In the genomic region with DNA sequence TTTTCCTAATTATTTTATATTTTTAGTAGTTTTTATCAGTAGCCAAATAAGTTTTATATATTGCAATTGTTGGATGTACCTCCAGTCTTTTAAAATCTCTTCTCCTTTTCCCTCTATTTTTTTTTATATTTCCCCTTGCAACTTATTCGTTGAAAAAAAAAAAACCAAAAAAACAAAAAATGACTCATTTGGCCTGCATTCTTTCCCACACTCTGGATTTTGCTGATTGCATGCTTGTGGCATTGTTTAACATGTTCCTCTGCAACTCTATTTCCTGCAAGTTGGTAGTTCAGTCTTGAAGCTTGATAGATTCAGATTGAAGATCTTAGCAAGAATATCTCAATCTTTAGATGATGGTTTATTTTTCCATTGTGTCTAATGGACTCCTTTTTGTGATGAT, we compare ENCODE assay signal across 17 cellular contexts.
DNase-seq lines count a peak whose midpoint lies in the region; ATAC-seq and TF ChIP-seq lines count a peak whose summit lies in the region.
"Had no signal": no experiment of that assay in that cellular context is flagged by ENCODE, and none has a peak within 500 bp of the region (broad histone marks: within the 10 kb centered on the region; RNA-seq: fewer than 3 reads in every experiment).

No MANE protein-coding gene starts in this region.

- H2BK15ac ChIP-seq in mesenchymal stem cell (ENCODE audit: low read depth, poor library complexity, severe bottlenecking) = no peak overlapping the region

- peaks cover 28% of the 10 kb centered on the region for H3K4me1 ChIP-seq in PC-3 (ENCODE audit: insufficient read depth, low read length)
- peaks cover 13% of the 10 kb centered on the region for H3K4me1 ChIP-seq in mesenchymal stem cell (ENCODE audit: control insufficient read depth, insufficient read depth, low read depth, low read length)

- no peak overlapping the region for H2BK12ac ChIP-seq in mesenchymal stem cell (ENCODE audit: low read length in 2 of 2)

- DNase-seq in AG09319 (ENCODE audit: extremely low read depth, low read depth) (peak; percentile 78), PC-3 (peak; percentile 72), dermis blood vessel endothelial cell (peak; percentile 91), mesenchymal stem cell (peak; percentile 90), DMS114 treated with DMSO at 0.1 percent for 48 hours (lab: John Stamatoyannopoulos, UW; ENCODE audit: unreplicated experiment) (no peak), UCSD-AML1 (lab: John Stamatoyannopoulos, UW; ENCODE audit: unreplicated experiment) (no peak)
- DNase-seq in activated naive CD4-positive, alpha-beta T cell treated with anti-CD3 and anti-CD28 coated beads, Interleukin-2, amount 10 ng/mL, durations not matched to agents 7 days and 5 days = no peak
- DNase-seq: activated CD8-positive, alpha-beta memory T cell treated with anti-CD3 and anti-CD28 coated beads, Interleukin-2, amount 50 U/mL, for 48 hours; CD4-positive, alpha-beta T cell; left cardiac atrium; NCI-H1092; SHP77; stimulated activated CD4-positive, alpha-beta T cell treated with anti-CD3 and anti-CD28 coated beads, Interleukin-1b, Interleukin-23, amount 100 ng/mL, for 48 hours; stimulated activated naive CD8-positive, alpha-beta T cell treated with anti-CD3 and anti-CD28 coated beads, Interleukin-15, Interleukin-2, amounts not matched to agents 100 U/mL and 50 U/mL, for 24 hours had no signal

- intact Hi-C loops in PC-3 (cut with micrococcal nuclease) = no loop called here

- no peak overlapping the region for H3K23ac ChIP-seq in mesenchymal stem cell (ENCODE audit: low read length in 2 of 2)

- H3K9ac ChIP-seq in PC-3 (ENCODE audit: low read length) (peak overlapping the region; percentile 4; the same call in 1 of the 2 replicates), mesenchymal stem cell (ENCODE audit: low read length) (no peak overlapping the region)

- CTCF ChIA-PET in PC-3 (lab: Charles Lee) = no interaction called here
- CTCF ChIA-PET in activated naive CD4-positive, alpha-beta T cell treated with anti-CD3 and anti-CD28 coated beads, Interleukin-2, amount 10 ng/mL, durations not matched to agents 7 days and 5 days (lab: Charles Lee) = no interaction called here

- WGBS in mesenchymal stem cell = 0% methylated on average over 1 of the region's 1 CpG

- H3K4me3 ChIP-seq in PC-3 (ENCODE audit: low read length) (no peak overlapping the region), mesenchymal stem cell (ENCODE audit: insufficient read depth in 1 of 2, low read depth in 1 of 2, low read length in 2 of 2) (no peak overlapping the region)
- H3K4me3 ChIP-seq: ascending aorta had no signal

- no peaks in the 10 kb centered on the region for H3F3A ChIP-seq in PC-3 (ENCODE audit: low read length, unreplicated experiment)

- H3K4me2 ChIP-seq in PC-3 (ENCODE audit: low read length) = peak overlapping the region; percentile 15; the same call in 1 of the 2 replicates
- no peak overlapping the region for H3K4me2 ChIP-seq in mesenchymal stem cell (ENCODE audit: low read length, poor library complexity, severe bottlenecking)

- H3K27me3 ChIP-seq in PC-3 (ENCODE audit: low read length) = no peaks in the 10 kb centered on the region
- H3K27me3 ChIP-seq in mesenchymal stem cell (ENCODE audit: control insufficient read depth in 1 of 2, insufficient read depth in 1 of 2, low read length in 2 of 2) = no peaks in the 10 kb centered on the region
- H3K27me3 ChIP-seq: ascending aorta, neutrophil had no signal

- H2BK120ac ChIP-seq in mesenchymal stem cell (ENCODE audit: low read depth, low read length) = no peak overlapping the region

- H4K20me1 ChIP-seq in PC-3 (ENCODE audit: low read length) = no peaks in the 10 kb centered on the region

- BruUV-seq in PC-3 (replicated peaks; lab: Mats Ljungman, UMichigan) = no TSS peak

- ATAC-seq in PC-3 (no peak), HG03432 (IDR thresholded peaks at IDR 0.05; ENCODE audit: unreplicated experiment) (no peak)
- ATAC-seq: left cardiac atrium; stimulated activated naive CD8-positive, alpha-beta T cell treated with anti-CD3 and anti-CD28 coated beads, Interleukin-15, Interleukin-2, amounts not matched to agents 100 U/mL and 50 U/mL, for 24 hours had no signal

- no peaks in the 10 kb centered on the region for H3K27me3 Mint-ChIP-seq in activated naive CD4-positive, alpha-beta T cell treated with anti-CD3 and anti-CD28 coated beads, Interleukin-2, amount 10 ng/mL, durations not matched to agents 7 days and 5 days
- H3K27me3 Mint-ChIP-seq: CD4-positive, alpha-beta T cell had no signal

- no peak overlapping the region for H2BK5ac ChIP-seq in mesenchymal stem cell (ENCODE audit: low read depth, low read length, poor library complexity, severe bottlenecking)

- H2AK5ac ChIP-seq in mesenchymal stem cell (ENCODE audit: low read length, severe bottlenecking) = no peak overlapping the region

- no peak overlapping the region for H4K8ac ChIP-seq in mesenchymal stem cell (ENCODE audit: low read length)

- no peaks in the 10 kb centered on the region for H3K9me2 ChIP-seq in PC-3 (replicated peaks; ENCODE audit: low read length)

- peaks cover 2% of the 10 kb centered on the region for H3K79me1 ChIP-seq in mesenchymal stem cell (replicated peaks; ENCODE audit: low read length, poor library complexity, severe bottlenecking)

- POLR2A ChIA-PET in PC-3 (lab: Charles Lee; ENCODE audit: unreplicated experiment) = interaction anchor here (0.6 kb wide), 1 partner anchor 98 kb away, joined by 4 read pairs; no protein-coding TSS in a partner anchor

- TF ChIP-seq CTCF in AG09319 (IDR thresholded peaks at IDR 0.05; ENCODE audit: low read depth, low read length) (no peak), PC-3 (conservative IDR thresholded peaks at IDR 0.05; ENCODE audit: low read depth, low read length) (no peak)

- H3K14ac ChIP-seq in mesenchymal stem cell (ENCODE audit: low read length in 2 of 2) = no peak overlapping the region

- no peaks in the 10 kb centered on the region for H3K9me3 Mint-ChIP-seq in activated naive CD4-positive, alpha-beta T cell treated with anti-CD3 and anti-CD28 coated beads, Interleukin-2, amount 10 ng/mL, durations not matched to agents 7 days and 5 days
- H3K9me3 Mint-ChIP-seq: CD4-positive, alpha-beta T cell had no signal

- H3K27ac ChIP-seq in PC-3 (ENCODE audit: low read length) (peak overlapping the region; percentile 55), mesenchymal stem cell (ENCODE audit: low read length, poor library complexity, severe bottlenecking) (peak overlapping the region; percentile 75)
- H3K27ac ChIP-seq: neutrophil had no signal

- H2AFZ ChIP-seq in PC-3 (ENCODE audit: low read length) = no peak overlapping the region
- no peak overlapping the region for H2AFZ ChIP-seq in mesenchymal stem cell (ENCODE audit: low read depth, low read length)

- H3K36me3 Mint-ChIP-seq in activated naive CD4-positive, alpha-beta T cell treated with anti-CD3 and anti-CD28 coated beads, Interleukin-2, amount 10 ng/mL, durations not matched to agents 7 days and 5 days = no peaks in the 10 kb centered on the region

- H3K36me3 ChIP-seq in PC-3 (ENCODE audit: low read depth, low read length) = no peaks in the 10 kb centered on the region
- no peaks in the 10 kb centered on the region for H3K36me3 ChIP-seq in mesenchymal stem cell (ENCODE audit: control insufficient read depth in 1 of 2, insufficient read depth in 2 of 2, low read depth in 1 of 2, low read length in 2 of 2)
- H3K36me3 ChIP-seq: ascending aorta, neutrophil had no signal

- no peak overlapping the region for H3K4me3 Mint-ChIP-seq in activated naive CD4-positive, alpha-beta T cell treated with anti-CD3 and anti-CD28 coated beads, Interleukin-2, amount 10 ng/mL, durations not matched to agents 7 days and 5 days
- H3K4me3 Mint-ChIP-seq: CD4-positive, alpha-beta T cell had no signal

- H3K4me1 Mint-ChIP-seq in activated naive CD4-positive, alpha-beta T cell treated with anti-CD3 and anti-CD28 coated beads, Interleukin-2, amount 10 ng/mL, durations not matched to agents 7 days and 5 days = no peaks in the 10 kb centered on the region

- no peak overlapping the region for H3K27ac Mint-ChIP-seq in activated naive CD4-positive, alpha-beta T cell treated with anti-CD3 and anti-CD28 coated beads, Interleukin-2, amount 10 ng/mL, durations not matched to agents 7 days and 5 days
- H3K27ac Mint-ChIP-seq: CD4-positive, alpha-beta T cell had no signal

- H3K4ac ChIP-seq in mesenchymal stem cell (ENCODE audit: low read depth in 1 of 2, low read length in 2 of 2) = no peak overlapping the region

- H4K91ac ChIP-seq in mesenchymal stem cell (ENCODE audit: low read length) = no peak overlapping the region

- H3K79me2 ChIP-seq in PC-3 (ENCODE audit: low read length) = no peaks in the 10 kb centered on the region

- no peaks in the 10 kb centered on the region for H3K9me3 ChIP-seq in PC-3 (ENCODE audit: low read length)
- H3K9me3 ChIP-seq in mesenchymal stem cell (ENCODE audit: control insufficient read depth, low read length) = no peaks in the 10 kb centered on the region
- H3K9me3 ChIP-seq: ascending aorta, neutrophil had no signal

- no peak overlapping the region for H3K18ac ChIP-seq in mesenchymal stem cell (ENCODE audit: low read depth in 1 of 2, low read length in 2 of 2)

Comparison
In these comparisons a context has a peak if more than half of its experiments do, and no peak if none do; other contexts are left out.
1. DNase-seq: peak in AG09319 (single experiment), PC-3 (single experiment), dermis blood vessel endothelial cell (single experiment) and mesenchymal stem cell (single experiment); none in activated naive CD4-positive, alpha-beta T cell treated with anti-CD3 and anti-CD28 coated beads, Interleukin-2, amount 10 ng/mL, durations not matched to agents 7 days and 5 days (single experiment), DMS114 treated with DMSO at 0.1 percent for 48 hours (single experiment) and UCSD-AML1 (single experiment).